In the genomic region with DNA sequence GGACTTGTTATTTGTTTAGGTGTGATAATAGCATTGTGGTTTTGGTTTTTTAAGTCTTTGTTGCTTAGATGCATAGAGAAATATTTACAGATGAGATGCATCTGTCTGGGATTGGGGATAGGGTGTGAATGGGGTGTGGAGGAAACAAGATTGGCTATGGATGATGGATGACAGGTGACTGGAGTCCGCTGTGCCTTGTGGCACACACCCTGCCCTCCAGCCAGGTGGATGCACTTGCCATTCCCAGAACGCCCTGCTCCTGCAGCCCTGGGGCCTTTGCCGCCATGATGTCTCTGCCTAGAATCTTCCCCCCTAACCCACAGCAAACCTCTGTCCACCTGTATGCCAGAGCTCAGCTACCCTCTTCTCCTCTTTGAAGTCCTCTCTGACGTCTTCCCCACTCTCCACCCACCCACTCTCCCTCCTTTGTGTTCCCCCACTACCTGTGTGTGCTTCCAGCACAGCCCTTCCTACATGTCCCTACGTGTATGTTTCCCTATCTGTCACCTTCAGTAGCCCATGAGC, we compare ENCODE assay signal across 10 cellular contexts. TPM values are rescaled to one million over a fixed set of nuclear protein-coding genes. Genes with fewer than 3 reads are reported as not detected.
DNase-seq lines count a peak whose midpoint lies in the region; ATAC-seq, FAIRE-seq and TF ChIP-seq lines count a peak whose summit lies in the region.
"Had no signal": no experiment of that assay in that cellular context is flagged by ENCODE, and none has a peak within 500 bp of the region (broad histone marks: within the 10 kb centered on the region; RNA-seq: fewer than 3 reads in every experiment).

No MANE protein-coding gene starts in this region.

- peak overlapping the region; percentile 88 for H3K4me2 ChIP-seq in MM.1S (ENCODE audit: low read depth, low read length)
- peak overlapping the region; percentile 95 for H3K4me2 ChIP-seq in GM12878 (ENCODE audit: control insufficient read depth, insufficient read depth)

- H3K27me3 ChIP-seq in MM.1S (replicated peaks; ENCODE audit: insufficient read depth, low read length) (no peaks in the 10 kb centered on the region), GM12878 (replicated peaks in 1 of 2; ENCODE audit: control insufficient read depth in 2 of 2, insufficient read depth in 2 of 2, low read length in 1 of 2) (no peaks in the 10 kb centered on the region)

- H3K36me3 Mint-ChIP-seq in progenitor cell of endocrine pancreas (ENCODE audit: insufficient read depth), result no peaks in the 10 kb centered on the region

- H3K27ac Mint-ChIP-seq in progenitor cell of endocrine pancreas, result peak overlapping the region; percentile 62

- no peaks in the 10 kb centered on the region for H3K9me3 ChIP-seq in MM.1S (replicated peaks; ENCODE audit: insufficient read depth, low read length)
- no peaks in the 10 kb centered on the region for H3K9me3 ChIP-seq in GM12878 (replicated peaks; ENCODE audit: control insufficient read depth, insufficient read depth, low read length)

- RAD21 ChIA-PET in GM12878 (lab: Charles Lee; ENCODE audit: unreplicated experiment), result interaction anchor here (0.6 to 2.8 kb wide), 28 partner anchors 11 to 554 kb away, joined by 3 to 75 read pairs (median 5); no protein-coding TSS in a partner anchor

- no peak for TF ChIP-seq EP300 in GM12878 (IDR thresholded peaks at IDR 0.05; ENCODE audit: borderline replicate concordance in 1 of 2, control insufficient read depth in 1 of 2, low read depth in 2 of 2, low read length in 2 of 2)

- H3K4me3 Mint-ChIP-seq in progenitor cell of endocrine pancreas (ENCODE audit: low read depth), result peak overlapping the region; percentile 24

- H3K4me1 ChIP-seq in MM.1S (ENCODE audit: low read length), result peaks cover 19% of the 10 kb centered on the region
- H3K4me1 ChIP-seq in GM12878 (ENCODE audit: control insufficient read depth, insufficient read depth, low read length), result peaks cover 22% of the 10 kb centered on the region

- intact Hi-C loops in GM12878 (cut with micrococcal nuclease; ENCODE audit: unreplicated experiment), result loop anchor here (1.0 to 2.0 kb wide), 3 partner anchors 254 to 429 kb away; no protein-coding TSS in a partner anchor

- no peaks in the 10 kb centered on the region for H3K9me3 Mint-ChIP-seq in progenitor cell of endocrine pancreas (ENCODE audit: low read depth)

- POLR2A ChIA-PET in GM12878 (lab: Charles Lee), result interaction anchor here (0.6 to 1.9 kb wide), 6 partner anchors 39 to 287 kb away, joined by 3 to 7 read pairs (median 4); no protein-coding TSS in a partner anchor

- H3K4me3 ChIP-seq in MM.1S (ENCODE audit: low read length) (0 out of 2 replicates have a peak overlapping the region, but pooled peaks have one; percentile 55), GM12878 (peak overlapping the region; percentile 16; the same call in 1 of the 2 replicates)

- H3K27ac ChIP-seq in MM.1S (ENCODE audit: low read length), result no peak overlapping the region
- no peak overlapping the region for H3K27ac ChIP-seq in GM12878 (ENCODE audit: control insufficient read depth, insufficient read depth)

- peaks cover 11% of the 10 kb centered on the region for H3K4me1 Mint-ChIP-seq in progenitor cell of endocrine pancreas (ENCODE audit: low read depth)

- SMC1A ChIA-PET in GM12878 (lab: Charles Lee; ENCODE audit: uncharacterized antibody, unreplicated experiment), result interaction anchor here (0.7 to 3.2 kb wide), 37 partner anchors 10 to 520 kb away, joined by 3 to 128 read pairs (median 4); partner anchors contain the start of gene UVRAG

- DNase-seq in NCI-H510A treated with DMSO at 0.1 percent for 48 hours (lab: John Stamatoyannopoulos, UW) (peak; percentile 49), NCI-H510A (lab: John Stamatoyannopoulos, UW) (no peak), MM.1S (no peak), GM12878 (ENCODE audit: low read depth, low spot score) (no peak), progenitor cell of endocrine pancreas (ENCODE audit: low spot score, unreplicated experiment) (no peak), middle frontal gyrus (ENCODE audit: extremely low spot score, low spot score) (no peak)
- no peak for DNase-seq in stimulated activated CD4-positive, alpha-beta T cell treated with anti-CD3 and anti-CD28 coated beads, Interleukin-12 subunit alpha, Interleukin-12 subunit beta, amount 100 ng/mL, for 4 hours
- DNase-seq: SIG-M5 had no signal

- FAIRE-seq in GM12878 (lab: Jason Lieb, UNC), result no peak
- FAIRE-seq: endometrium had no signal

- H3K9me2 ChIP-seq in MM.1S (replicated peaks; ENCODE audit: insufficient read depth, low read length), result no peaks in the 10 kb centered on the region

- no peak for TF ChIP-seq CTCF in MM.1S (IDR thresholded peaks at IDR 0.05; ENCODE audit: low read length)
- no peak for TF ChIP-seq CTCF in GM12878 (IDR thresholded peaks at IDR 0.05 in 2 of 3, conservative IDR thresholded peaks at IDR 0.05 in 1 of 3; ENCODE audit: control insufficient read depth in 2 of 3, extremely low read depth in 1 of 3, insufficient read depth in 1 of 3, low read depth in 3 of 3, low read length in 3 of 3)
- TF ChIP-seq CTCF in progenitor cell of endocrine pancreas (IDR thresholded peaks at IDR 0.05; ENCODE audit: unreplicated experiment), result no peak

- H4K20me1 ChIP-seq in MM.1S (ENCODE audit: insufficient read depth, low read length) (no peaks in the 10 kb centered on the region), GM12878 (ENCODE audit: control insufficient read depth, insufficient read depth) (no peaks in the 10 kb centered on the region)

- CTCF ChIA-PET in GM12878 (lab: Yijun Ruan, JAX), result interaction anchor here (0.6 to 3.2 kb wide), 69 partner anchors 8 to 606 kb away, joined by 3 to 139 read pairs (median 4); partner anchors contain the start of gene UVRAG

- in situ Hi-C loops in GM12878 (cut with MboI), result loop anchor here (5.0 kb wide), 2 partner anchors 254 to 344 kb away; no protein-coding TSS in a partner anchor

- TF ChIP-seq RAD21 in GM12878 (IDR thresholded peaks at IDR 0.05; ENCODE audit: insufficient read depth, low read depth, low read length), result no peak

- no TSS peak for BruUV-seq in GM12878 (replicated peaks; lab: Mats Ljungman, UMichigan)

- whole genome bisulfite sequencing in GM12878 (ENCODE audit: insufficient coverage, insufficient replicate concordance, low lambda C conversion rate, missing lambda C conversion rate), result 66% methylated on average over 5 of the region's 5 CpGs

- H3K27me3 Mint-ChIP-seq in progenitor cell of endocrine pancreas, result peaks cover 46% of the 10 kb centered on the region

- peak overlapping the region; percentile 37; the same call in 1 of the 2 replicates for H3K9ac ChIP-seq in MM.1S (ENCODE audit: low read length)
- H3K9ac ChIP-seq in GM12878 (ENCODE audit: control insufficient read depth, insufficient read depth, low read length), result peak overlapping the region; percentile 20; the same call in 1 of the 2 replicates

- H2AFZ ChIP-seq in MM.1S (ENCODE audit: low read length) (peak overlapping the region; percentile 93), GM12878 (ENCODE audit: control insufficient read depth, low read depth, low read length) (peak overlapping the region; percentile 91)

- TF ChIP-seq POLR2A in GM12878 (IDR thresholded peaks at IDR 0.05; ENCODE audit: low read depth, low read length), result no peak

- no peaks in the 10 kb centered on the region for H3F3A ChIP-seq in MM.1S (ENCODE audit: insufficient read depth, low read length)

- no peak for ATAC-seq in GM12878
- no peak for ATAC-seq in GM18520 (IDR thresholded peaks at IDR 0.05; ENCODE audit: unreplicated experiment)

- H3K79me2 ChIP-seq in MM.1S (ENCODE audit: low read length) (no peaks in the 10 kb centered on the region), GM12878 (ENCODE audit: control insufficient read depth, insufficient read depth, low read length) (no peaks in the 10 kb centered on the region)

- no peaks in the 10 kb centered on the region for H3K36me3 ChIP-seq in MM.1S (replicated peaks; ENCODE audit: insufficient read depth, low read length)
- no peaks in the 10 kb centered on the region for H3K36me3 ChIP-seq in GM12878 (ENCODE audit: control insufficient read depth in 2 of 2, insufficient read depth in 2 of 2, low read length in 1 of 2)

RNA-seq across cellular contexts. Expression of gene WNT11, which starts 54.7 kb away (rescaled TPM):
- not detected in 2 replicates for total RNA-seq in GM12878 (2013; cell fraction: nucleolus; rRNA removed)
- total RNA-seq in GM12878 (2014; rRNA removed) (not detected in 2 replicates), GM12878 (2014; rRNA removed; fragmentation: Illumina TruSeq; extraction: Trizol) (not detected in 2 replicates), GM12878 (2021) (not detected in 2 replicates), progenitor cell of endocrine pancreas (1.5 and 1.7 TPM in 2 replicates)
- 0.17 TPM for polyA plus RNA-seq in GM12878 (2011; ENCODE audit: low read depth)
- polyA plus RNA-seq in GM12878 (2011; rRNA removed) (0.05 TPM in 1 of 2 replicates, not detected in the other), GM12878 (2014; fragmentation: Illumina TruSeq; extraction: Trizol) (not detected in 2 replicates), GM12878 (2014; fragmentation: Nextera tagmentation; extraction: Ambion mirVana) (not detected), GM12878 (2014; rRNA removed) (0.53 TPM in 1 of 2 replicates, not detected in the other), GM12878 (2016; fragmentation: Nextera tagmentation; extraction: Ambion mirVana) (under 1 TPM in 1 of 2 experiments, not detected in 1; 0.19 TPM)
- polyA plus RNA-seq in GM12878 (2011; cell fraction: cytosol; rRNA removed), result 0.03 TPM in 1 of 2 replicates, not detected in the other
- 0.15 TPM in 1 of 2 replicates, not detected in the other for polyA plus RNA-seq in GM12878 (2011; cell fraction: nucleus; rRNA removed)
- polyA plus RNA-seq in GM12878 (2012), result 0.27 TPM in 1 of 2 replicates, not detected in the other
- not detected in 2 replicates for polyA minus RNA-seq in GM12878 (2011; rRNA and poly(A)+ RNA removed)
- not detected in 2 replicates for polyA minus RNA-seq in GM12878 (2011; cell fraction: cytosol; rRNA and poly(A)+ RNA removed)
- not detected in 2 replicates for polyA minus RNA-seq in GM12878 (2011; cell fraction: nucleus; rRNA and poly(A)+ RNA removed)
